In genomic region chr12:51970904-51971646, GRCh38 we compare ENCODE assay signal across 1 cellular context.
TF ChIP-seq lines count a peak whose summit lies in the region.

No MANE protein-coding gene starts in this region.

TF ChIP-seq in HEK293, 187 proteins besides CTCF, POLR2A, EP300 and RAD21 (continued from another document):
- TF ChIP-seq PRDM10 (tag by site-specific recombination; IDR thresholded peaks at IDR 0.05) (no peak), ZNF350 (tag by site-specific recombination; IDR thresholded peaks at IDR 0.05) (no peak), ZNF202 (tag by site-specific recombination; IDR thresholded peaks at IDR 0.05; ENCODE audit: borderline replicate concordance) (no peak), ZNF530 (tag by site-specific recombination; IDR thresholded peaks at IDR 0.05; ENCODE audit: low read depth) (no peak), GFI1B (tag by site-specific recombination; IDR thresholded peaks at IDR 0.05) (peak; percentile 97), BCL11B (tag by site-specific recombination; IDR thresholded peaks at IDR 0.05; ENCODE audit: low read depth) (no peak), SETDB1 (IDR thresholded peaks at IDR 0.05; ENCODE audit: insufficient read length, low read length) (no peak), EGR2 (tag by site-specific recombination; IDR thresholded peaks at IDR 0.05; ENCODE audit: low read depth) (peak; percentile 36; the same call in 1 of the 2 replicates), ZNF629 (tag by site-specific recombination; IDR thresholded peaks at IDR 0.05) (peak; percentile 73), ZNF654 (tag by site-specific recombination; IDR thresholded peaks at IDR 0.05; ENCODE audit: low read depth) (no peak), KLF10 (tag by site-specific recombination; IDR thresholded peaks at IDR 0.05) (0 out of 2 replicates have a peak, but pooled peaks have one; percentile 2), ZNF692 (tag by site-specific recombination; IDR thresholded peaks at IDR 0.05) (no peak), ZNF324 (tag by site-specific recombination; IDR thresholded peaks at IDR 0.05) (no peak), ZSCAN5A (tag by site-specific recombination; IDR thresholded peaks at IDR 0.05) (no peak)
